Comparison of ENCODE assay signal across 8 cellular contexts in genomic region chr7:75914169-75914654, GRCh38. TPM values are rescaled to one million over a fixed set of nuclear protein-coding genes. Genes with fewer than 3 reads are reported as not detected.
DNase-seq lines count a peak whose midpoint lies in the region; ATAC-seq and TF ChIP-seq lines count a peak whose summit lies in the region.

No MANE protein-coding gene starts in this region.

- H3K4me1 ChIP-seq in BLaER1 = peaks cover 26% of the 10 kb centered on the region

- H3K9me2 ChIP-seq in neural cell (ENCODE audit: insufficient read depth, low read length) = no peaks in the 10 kb centered on the region

- H3K27me3 ChIP-seq in BLaER1 (no peaks in the 10 kb centered on the region), dorsolateral prefrontal cortex (no peaks in the 10 kb centered on the region), neural cell (ENCODE audit: insufficient read depth, low read depth, low read length) (no peaks in the 10 kb centered on the region)

- H3F3A ChIP-seq in neural cell (ENCODE audit: insufficient read depth, low read length, poor library complexity, severe bottlenecking) = no peaks in the 10 kb centered on the region

- intact Hi-C loops in dorsolateral prefrontal cortex (cut with DNase I) = loop anchor here (2.0 kb wide), 4 partner anchors 25 to 81 kb away; partner anchors contain the start of gene TMEM120A (in 1 of the 2)

- H3K9me3 ChIP-seq in BLaER1 = no peaks in the 10 kb centered on the region
- H3K9me3 ChIP-seq in neural cell (ENCODE audit: low read length) = no peaks in the 10 kb centered on the region

- no peaks in the 10 kb centered on the region for H3K36me3 ChIP-seq in BLaER1
- H3K36me3 ChIP-seq in neural cell (ENCODE audit: insufficient read depth, low read length) = no peaks in the 10 kb centered on the region

- TF ChIP-seq EP300 in neural cell (conservative IDR thresholded peaks at IDR 0.05; ENCODE audit: poor library complexity, severe bottlenecking) = no peak

- peak overlapping the region; percentile 99 for H2AFZ ChIP-seq in neural cell (ENCODE audit: low read depth, low read length)

- no peak for TF ChIP-seq RAD21 in neural cell (conservative IDR thresholded peaks at IDR 0.05)

- H3K27ac ChIP-seq in BLaER1 = peak overlapping the region; percentile 81
- H3K27ac ChIP-seq in dorsolateral prefrontal cortex = peak overlapping the region in 58 of 59 donors; percentile 5 to 97 (median 90)
- H3K27ac ChIP-seq in neural cell (ENCODE audit: low read length) = peak overlapping the region; percentile 81

- ATAC-seq in HG02840 (IDR thresholded peaks at IDR 0.05; ENCODE audit: low FRiP score, unreplicated experiment) = no peak

- H3K4me3 ChIP-seq in BLaER1 (peak overlapping the region; percentile 100), LNCaP clone FGC (ENCODE audit: low read depth, low read length) (peak overlapping the region; percentile 98), dorsolateral prefrontal cortex (peak overlapping the region; percentile 60 to 100 (median 97)), neural cell (ENCODE audit: low read length) (peak overlapping the region; percentile 80)

- H3K79me2 ChIP-seq in neural cell (replicated peaks; ENCODE audit: insufficient read depth, low read length) = peaks cover 37% of the 10 kb centered on the region

- DNase-seq in LNCaP clone FGC (ENCODE audit: low read depth) = no peak
- peak in 1 of 10 donors; percentile 14 for DNase-seq in dorsolateral prefrontal cortex
- DNase-seq in SK-N-DZ (ENCODE audit: low spot score) = no peak
- no peak for DNase-seq in AG08395 (ENCODE audit: low spot score)
- no peak for DNase-seq in stimulated activated CD4-positive, alpha-beta T cell treated with anti-CD3 and anti-CD28 coated beads, Interleukin-15, amount 100 ng/mL, for 24 hours

- H3K4me2 ChIP-seq in BLaER1 = peak overlapping the region; percentile 90
- peak overlapping the region; percentile 45 for H3K4me2 ChIP-seq in neural cell (ENCODE audit: low read length)

- H4K20me1 ChIP-seq in BLaER1 = peaks cover 35% of the 10 kb centered on the region
- H4K20me1 ChIP-seq in neural cell (ENCODE audit: insufficient read depth) = no peaks in the 10 kb centered on the region

- TF ChIP-seq CTCF in LNCaP clone FGC (IDR thresholded peaks at IDR 0.05; ENCODE audit: control insufficient read depth, extremely low read depth, insufficient read depth) (no peak), dorsolateral prefrontal cortex (IDR thresholded peaks at IDR 0.05 in 54 of 56, conservative IDR thresholded peaks at IDR 0.05 in 2 of 56; ENCODE audit: low read depth in 1 of 56, partially characterized antibody in 56 of 56) (no peak), neural cell (IDR thresholded peaks at IDR 0.05; ENCODE audit: poor library complexity, severe bottlenecking) (no peak)

- H3K9ac ChIP-seq in BLaER1 = peak overlapping the region; percentile 94
- H3K9ac ChIP-seq in neural cell (ENCODE audit: low read length) = peak overlapping the region; percentile 84

TF ChIP-seq in neural cell, 6 proteins besides CTCF, POLR2A, EP300 and RAD21:
- TF ChIP-seq EZH2 (IDR thresholded peaks at IDR 0.05; ENCODE audit: borderline replicate concordance, insufficient read depth, low read length, poor library complexity, severe bottlenecking) (no peak), TAF1 (IDR thresholded peaks at IDR 0.05; ENCODE audit: low read depth) (no peak), REST (IDR thresholded peaks at IDR 0.05; ENCODE audit: borderline replicate concordance) (no peak), MXI1 (conservative IDR thresholded peaks at IDR 0.05; ENCODE audit: poor library complexity, severe bottlenecking) (no peak), POLR2AphosphoS5 (IDR thresholded peaks at IDR 0.05) (no peak), SMC3 (conservative IDR thresholded peaks at IDR 0.05; ENCODE audit: poor library complexity) (no peak)
TF ChIP-seq in neural cell: peak in this region for 0.

RNA-seq across cellular contexts. Expression of gene POR, which starts 0.7 kb away (rescaled TPM):
- 100 to 1,000 TPM in 9 of 120 experiments, 10 to 100 TPM in 111; 52.3 to 111 (median 78.1) TPM for total RNA-seq in dorsolateral prefrontal cortex
- 61.2 and 90.9 TPM in 2 replicates for polyA plus RNA-seq in neural cell
- polyA minus RNA-seq in neural cell = 78.3 and 103 TPM in 2 replicates
- polyA plus RNA-seq in SK-N-DZ (2014; cell fraction: cytosol; rRNA removed) = 69.4 and 75.5 TPM in 2 replicates
- polyA plus RNA-seq in SK-N-DZ (2014; cell fraction: nucleus; rRNA removed) = 98.1 and 107 TPM in 2 replicates

RNA-seq across cellular contexts. Expression of gene RHBDD2, which starts 35.4 kb away (rescaled TPM):
- 100 to 1,000 TPM; 127 to 309 (median 221) TPM for total RNA-seq in dorsolateral prefrontal cortex
- polyA plus RNA-seq in neural cell = 76.4 and 82.1 TPM in 2 replicates
- 76.4 and 85.5 TPM in 2 replicates for polyA minus RNA-seq in neural cell
- polyA plus RNA-seq in SK-N-DZ (2014; cell fraction: cytosol; rRNA removed) = 26.4 and 33.4 TPM in 2 replicates
- 13.4 and 13.8 TPM in 2 replicates for polyA plus RNA-seq in SK-N-DZ (2014; cell fraction: nucleus; rRNA removed)
